1 cellular context compared by ENCODE assay signal in genomic region chr15:56693761-56694160, GRCh38.
TF ChIP-seq lines count a peak whose summit lies in the region.

No MANE protein-coding gene starts in this region.

TF ChIP-seq in GM12878, 131 proteins besides CTCF, POLR2A, EP300 and RAD21 (continued from another document):
- TF ChIP-seq MXI1 (IDR thresholded peaks at IDR 0.05; ENCODE audit: low read depth, low read length) (no peak), ZNF274 (IDR thresholded peaks at IDR 0.05; ENCODE audit: insufficient read depth, insufficient read length) (no peak), NR2C2 (IDR thresholded peaks at IDR 0.05; ENCODE audit: borderline replicate concordance, control insufficient read depth, insufficient read length, low read depth) (no peak), SUPT20H (IDR thresholded peaks at IDR 0.05; ENCODE audit: borderline replicate concordance, control insufficient read depth, low read depth, low read length) (no peak), ZBTB4 (CRISPR knock-in tag; IDR thresholded peaks at IDR 0.05) (no peak), BHLHE40 (IDR thresholded peaks at IDR 0.05; ENCODE audit: borderline replicate concordance in 1 of 2, low read depth in 2 of 2, low read length in 1 of 2) (no peak), CHD1 (IDR thresholded peaks at IDR 0.05; ENCODE audit: low read depth, low read length) (no peak), EGR1 (IDR thresholded peaks at IDR 0.05; ENCODE audit: borderline replicate concordance in 1 of 2, low read depth in 2 of 2, low read length in 2 of 2) (no peak), IKZF2 (IDR thresholded peaks at IDR 0.05) (no peak), CREM (IDR thresholded peaks at IDR 0.05; ENCODE audit: low read depth) (no peak), NRF1 (conservative IDR thresholded peaks at IDR 0.05; ENCODE audit: low read depth, low read length) (no peak)
TF ChIP-seq in GM12878: peak in this region for 0.
